In genomic region chr14:68552075-68552474, GRCh38 we compare ENCODE assay signal across 17 cellular contexts.
DNase-seq lines count a peak whose midpoint lies in the region; ATAC-seq and TF ChIP-seq lines count a peak whose summit lies in the region.
"Had no signal": no experiment of that assay in that cellular context is flagged by ENCODE, and none has a peak within 500 bp of the region (broad histone marks: within the 10 kb centered on the region; RNA-seq: fewer than 3 reads in every experiment).

No MANE protein-coding gene starts in this region.

- intact Hi-C loops in PC-9 (cut with micrococcal nuclease; ENCODE audit: unreplicated experiment), result no loop called here
- intact Hi-C loops in esophagus muscularis mucosa (cut with DNase I), result loop anchor here (10.0 kb wide), 1 partner anchor 103 kb away; no protein-coding TSS in a partner anchor
- intact Hi-C loops in psoas muscle (cut with DNase I), result no loop called here

- CTCF ChIA-PET in PC-9 (lab: Charles Lee), result no interaction called here

- POLR2A ChIA-PET in PC-9 (lab: Charles Lee; ENCODE audit: unreplicated experiment), result no interaction called here

- no peak overlapping the region for H3K4me3 ChIP-seq in PC-9
- no peak overlapping the region for H3K4me3 ChIP-seq in esophagus muscularis mucosa
- H3K4me3 ChIP-seq in psoas muscle, result no peak overlapping the region
- no peak overlapping the region for H3K4me3 ChIP-seq in upper lobe of left lung
- H3K4me3 ChIP-seq: dorsolateral prefrontal cortex had no signal

- ATAC-seq in psoas muscle (no peak), upper lobe of left lung (ENCODE audit: low FRiP score in 2 of 2) (no peak), HG03095 (IDR thresholded peaks at IDR 0.05; ENCODE audit: unreplicated experiment) (no peak), HG03196 (IDR thresholded peaks at IDR 0.05; ENCODE audit: unreplicated experiment) (no peak)
- ATAC-seq: activated CD8-positive, alpha-beta memory T cell treated with anti-CD3 and anti-CD28 coated beads, Interleukin-2, amount 10 ng/mL, durations not matched to agents 7 days and 5 days; left lobe of liver; naive thymus-derived CD8-positive, alpha-beta T cell had no signal

- H3K4me1 ChIP-seq in PC-9 (replicated peaks; ENCODE audit: insufficient read depth), result peaks cover 88% of the 10 kb centered on the region
- H3K4me1 ChIP-seq in esophagus muscularis mucosa, result peaks cover 76 to 97% (median 93%) of the 10 kb centered on the region in 4 donors
- peaks cover 78% of the 10 kb centered on the region for H3K4me1 ChIP-seq in psoas muscle
- H3K4me1 ChIP-seq in upper lobe of left lung, result peaks cover 54 to 75% (median 67%) of the 10 kb centered on the region in 4 donors

- WGBS in esophagus muscularis mucosa, result 99% methylated on average over 7 of the region's 7 CpGs
- WGBS in psoas muscle, 3 donors, result 97 to 99% (median 98%) methylated on average over 7 of the region's 7 CpGs
- WGBS in upper lobe of left lung, 2 donors, result 98 to 100% methylated on average over 7 of the region's 7 CpGs

- DNase-seq in PC-9, result no peak
- DNase-seq in esophagus muscularis mucosa (ENCODE audit: extremely low spot score), result no peak
- DNase-seq in psoas muscle, result no peak
- peak in 1 of 2 donors; percentile 17 for DNase-seq in upper lobe of left lung
- no peak for DNase-seq in middle frontal gyrus (ENCODE audit: extremely low spot score, low spot score)
- DNase-seq: activated CD4-positive, CD25-positive, alpha-beta regulatory T cell treated with anti-CD3 and anti-CD28 coated beads, Interleukin-2, amount 50 U/mL, for 72 hours; activated CD8-positive, alpha-beta memory T cell treated with anti-CD3 and anti-CD28 coated beads, Interleukin-2, amount 10 ng/mL, durations not matched to agents 7 days and 5 days; activated naive CD4-positive, alpha-beta T cell; C1 segment of cervical spinal cord; DMS153; dorsolateral prefrontal cortex; naive thymus-derived CD8-positive, alpha-beta T cell; NCI-H1092; stimulated activated CD4-positive, alpha-beta T cell treated with anti-CD3 and anti-CD28 coated beads, Interleukin-4, amount 100 ng/mL, for 4 hours had no signal

- H3K9me3 ChIP-seq in PC-9 (ENCODE audit: insufficient read depth, low read depth) (no peaks in the 10 kb centered on the region), esophagus muscularis mucosa (no peaks in the 10 kb centered on the region), psoas muscle (no peaks in the 10 kb centered on the region), upper lobe of left lung (no peaks in the 10 kb centered on the region)

- no peak for TF ChIP-seq CTCF in PC-9 (conservative IDR thresholded peaks at IDR 0.05)
- TF ChIP-seq CTCF in esophagus muscularis mucosa (IDR thresholded peaks at IDR 0.05), result no peak
- TF ChIP-seq CTCF in psoas muscle (IDR thresholded peaks at IDR 0.05), result no peak
- no peak for TF ChIP-seq CTCF in upper lobe of left lung (IDR thresholded peaks at IDR 0.05)

- H3K27me3 ChIP-seq in PC-9 (ENCODE audit: insufficient read depth, low read depth), result no peaks in the 10 kb centered on the region
- H3K27me3 ChIP-seq in esophagus muscularis mucosa, result no peaks in the 10 kb centered on the region
- no peaks in the 10 kb centered on the region for H3K27me3 ChIP-seq in psoas muscle (ENCODE audit: insufficient read depth in 3 of 3, low read length in 2 of 3)
- no peaks in the 10 kb centered on the region for H3K27me3 ChIP-seq in upper lobe of left lung
- H3K27me3 ChIP-seq: dorsolateral prefrontal cortex had no signal

- H3K27ac ChIP-seq in PC-9 (peak overlapping the region; percentile 45; the same call in 1 of the 2 replicates), esophagus muscularis mucosa (replicated peaks in 1 of 4) (peak overlapping the region; percentile 90 to 96 (median 95)), psoas muscle (peak overlapping the region; percentile 96), upper lobe of left lung (peak overlapping the region in 3 of 4 donors; percentile 50 to 81 (median 69))

- TF ChIP-seq POLR2A in esophagus muscularis mucosa (IDR thresholded peaks at IDR 0.05; ENCODE audit: low read depth) (no peak), upper lobe of left lung (IDR thresholded peaks at IDR 0.05) (no peak)

- H3F3A ChIP-seq in PC-9 (ENCODE audit: insufficient read depth, low read depth), result peaks cover 59% of the 10 kb centered on the region

- H4K20me1 ChIP-seq in PC-9 (ENCODE audit: insufficient read depth), result no peaks in the 10 kb centered on the region

- no peak overlapping the region for H3K4me2 ChIP-seq in PC-9

- H3K79me2 ChIP-seq in PC-9 (ENCODE audit: low read depth), result peaks cover 73% of the 10 kb centered on the region

- peaks cover 17% of the 10 kb centered on the region for H3K36me3 ChIP-seq in PC-9 (ENCODE audit: low read depth)
- no peaks in the 10 kb centered on the region for H3K36me3 ChIP-seq in esophagus muscularis mucosa
- H3K36me3 ChIP-seq in psoas muscle (ENCODE audit: insufficient read depth in 1 of 2, low read depth in 1 of 2), result no peaks in the 10 kb centered on the region
- no peaks in the 10 kb centered on the region for H3K36me3 ChIP-seq in upper lobe of left lung

- no peak for TF ChIP-seq EP300 in esophagus muscularis mucosa (IDR thresholded peaks at IDR 0.05)
- no peak for TF ChIP-seq EP300 in upper lobe of left lung (IDR thresholded peaks at IDR 0.05)

- no TSS peak for BruUV-seq in PC-9 (replicated peaks; lab: Mats Ljungman, UMichigan)

- H2AFZ ChIP-seq in PC-9, result no peak overlapping the region

- H3K9me2 ChIP-seq in PC-9 (ENCODE audit: insufficient read depth), result no peaks in the 10 kb centered on the region

Comparison
In these comparisons a context has a peak if more than half of its experiments do, and no peak if none do; other contexts are left out.
1. H3K27ac ChIP-seq: peak in every context shown above with its lines; median percentile 96 in psoas muscle; 95 in esophagus muscularis mucosa; 69 in upper lobe of left lung; 45 in PC-9.